ENCODE assay signal across 20 cellular contexts in genomic region chr17:71849783-71850768, GRCh38.
DNase-seq lines count a peak whose midpoint lies in the region; ATAC-seq, FAIRE-seq and TF ChIP-seq lines count a peak whose summit lies in the region.
"Had no signal": no experiment of that assay in that cellular context is flagged by ENCODE, and none has a peak within 500 bp of the region (broad histone marks: within the 10 kb centered on the region; RNA-seq: fewer than 3 reads in every experiment).

No MANE protein-coding gene starts in this region.

- no peak for DNase-seq in HepG2 (ENCODE audit: low spot score)
- DNase-seq in right lobe of liver = no peak
- no peak for DNase-seq in activated naive CD8-positive, alpha-beta T cell treated with anti-CD3 and anti-CD28 coated beads, Interleukin-2, amount 50 U/mL, for 24 hours
- DNase-seq in H7 = no peak
- DNase-seq in chondrocyte (ENCODE audit: low spot score) = no peak
- DNase-seq: activated CD4-positive, alpha-beta T cell treated with anti-CD3 and anti-CD28 coated beads for 4 hours; activated CD8-positive, alpha-beta memory T cell treated with anti-CD3 and anti-CD28 coated beads, Interleukin-2, amount 50 U/mL, for 4 hours; activated naive CD4-positive, alpha-beta T cell treated with anti-CD3 and anti-CD28 coated beads, Interleukin-2, amount 50 U/mL, for 16 hours; heart left ventricle; mesenchymal stem cell; NCI-H69; psoas muscle; stimulated activated naive CD4-positive, alpha-beta T cell treated with Interleukin-2 at 50 U/mL for 16 hours; T1000; transverse colon had no signal

- no peak overlapping the region for H3K4me3 Mint-ChIP-seq in activated naive CD8-positive, alpha-beta T cell treated with anti-CD3 and anti-CD28 coated beads, Interleukin-2, amount 50 U/mL, for 24 hours
- H3K4me3 Mint-ChIP-seq in chondrocyte (ENCODE audit: unreplicated experiment) = no peak overlapping the region

- TF ChIP-seq POLR2A in HepG2 (IDR thresholded peaks at IDR 0.05; ENCODE audit: insufficient read depth in 1 of 2, low read depth in 2 of 2, low read length in 2 of 2) = no peak
- TF ChIP-seq POLR2A in right lobe of liver (IDR thresholded peaks at IDR 0.05) = no peak

- H3K27me3 Mint-ChIP-seq in activated naive CD8-positive, alpha-beta T cell treated with anti-CD3 and anti-CD28 coated beads, Interleukin-2, amount 50 U/mL, for 24 hours = no peaks in the 10 kb centered on the region
- H3K27me3 Mint-ChIP-seq in chondrocyte (ENCODE audit: low read depth) = no peaks in the 10 kb centered on the region

- H3K4me1 ChIP-seq in HepG2 (ENCODE audit: insufficient read depth, low read length) (no peaks in the 10 kb centered on the region), right lobe of liver (peaks cover 0 to 4% (median 0%) of the 10 kb centered on the region in 4 donors)
- H3K4me1 ChIP-seq: BLaER1 treated with 17β-estradiol and CSF1 and Interleukin-3, amounts not matched to agents 10 nM and 100 nM; heart left ventricle; psoas muscle; transverse colon had no signal

- no TSS peak for BruUV-seq in HepG2 (replicated peaks; lab: Mats Ljungman, UMichigan)

- H3K27ac ChIP-seq in HepG2 (ENCODE audit: extremely low read length, insufficient read depth, low read length) = no peak overlapping the region
- no peak overlapping the region for H3K27ac ChIP-seq in right lobe of liver
- H3K27ac ChIP-seq: BLaER1 treated with 17β-estradiol and CSF1 and Interleukin-3, amounts not matched to agents 10 nM and 100 nM; heart left ventricle; psoas muscle; transverse colon had no signal

- H3K4me2 ChIP-seq in HepG2 (ENCODE audit: low read depth, low read length) = no peak overlapping the region
- H3K4me2 ChIP-seq: BLaER1 treated with 17β-estradiol and CSF1 and Interleukin-3, amounts not matched to agents 10 nM and 100 nM had no signal

- no peaks in the 10 kb centered on the region for H4K20me1 ChIP-seq in HepG2 (ENCODE audit: insufficient read depth, low read length)
- H4K20me1 ChIP-seq: BLaER1 treated with 17β-estradiol and CSF1 and Interleukin-3, amounts not matched to agents 10 nM and 100 nM had no signal

- no peak overlapping the region for H2AFZ ChIP-seq in HepG2 (ENCODE audit: low read length)

- no peaks in the 10 kb centered on the region for H3K36me3 ChIP-seq in HepG2 (replicated peaks in 1 of 2; ENCODE audit: control insufficient read depth in 1 of 2, insufficient read depth in 2 of 2, low read length in 2 of 2)
- no peaks in the 10 kb centered on the region for H3K36me3 ChIP-seq in right lobe of liver
- no peaks in the 10 kb centered on the region for H3K36me3 ChIP-seq in H7 (replicated peaks; ENCODE audit: control insufficient read depth, insufficient read depth, low read length)
- H3K36me3 ChIP-seq: BLaER1 treated with 17β-estradiol and CSF1 and Interleukin-3, amounts not matched to agents 10 nM and 100 nM; heart left ventricle; transverse colon had no signal

- WGBS in HepG2 (ENCODE audit: low lambda C conversion rate) = 9% methylated on average over 1 of the region's 1 CpG
- WGBS in right lobe of liver (ENCODE audit: insufficient coverage, low coverage, low lambda C conversion rate, missing lambda C conversion rate) = 38% methylated on average over 1 of the region's 1 CpG

- in situ Hi-C loops in HepG2 (cut with HindIII; ENCODE audit: extremely low pct_ligation_motif_present, low pct_unique_long_range_greater_than_20kb) = no loop called here

- H3K27ac Mint-ChIP-seq in activated naive CD8-positive, alpha-beta T cell treated with anti-CD3 and anti-CD28 coated beads, Interleukin-2, amount 50 U/mL, for 24 hours = no peak overlapping the region
- no peak overlapping the region for H3K27ac Mint-ChIP-seq in chondrocyte (ENCODE audit: unreplicated experiment)

- H3K9ac ChIP-seq in HepG2 (ENCODE audit: insufficient read depth, low read depth, low read length) = no peak overlapping the region
- H3K9ac ChIP-seq: BLaER1 treated with 17β-estradiol and CSF1 and Interleukin-3, amounts not matched to agents 10 nM and 100 nM had no signal

- H3K36me3 Mint-ChIP-seq in activated naive CD8-positive, alpha-beta T cell treated with anti-CD3 and anti-CD28 coated beads, Interleukin-2, amount 50 U/mL, for 24 hours (ENCODE audit: low read depth) = no peaks in the 10 kb centered on the region
- no peaks in the 10 kb centered on the region for H3K36me3 Mint-ChIP-seq in chondrocyte (ENCODE audit: low read depth)

- TF ChIP-seq CTCF in HepG2 (CRISPR knock-in tag; IDR thresholded peaks at IDR 0.05) = no peak
- TF ChIP-seq CTCF in right lobe of liver (IDR thresholded peaks at IDR 0.05) = no peak
- TF ChIP-seq CTCF in chondrocyte (IDR thresholded peaks at IDR 0.05) = no peak

- 0 out of 5 replicates have a peak, but pooled peaks cover 0 to 2% of the 10 kb centered on the region in 2 experiments for H3K27me3 ChIP-seq in HepG2 (ENCODE audit: control insufficient read depth in 1 of 2, insufficient read depth in 2 of 2, low read length in 2 of 2)
- no peaks in the 10 kb centered on the region for H3K27me3 ChIP-seq in right lobe of liver
- no peaks in the 10 kb centered on the region for H3K27me3 ChIP-seq in H7 (ENCODE audit: control insufficient read depth, insufficient read depth, low read length)
- H3K27me3 ChIP-seq: BLaER1 treated with 17β-estradiol and CSF1 and Interleukin-3, amounts not matched to agents 10 nM and 100 nM; transverse colon had no signal

- CTCF ChIA-PET in HepG2 (lab: Yijun Ruan, JAX; ENCODE audit: low intra/inter-chr PET ratio, low total read pairs) = no interaction called here

- TF ChIP-seq RAD21 in HepG2 (CRISPR knock-in tag; IDR thresholded peaks at IDR 0.05) = no peak

- ATAC-seq in HepG2 (no peak), right lobe of liver (no peak), HG02798 (IDR thresholded peaks at IDR 0.05; ENCODE audit: poor library complexity, unreplicated experiment) (peak; percentile 78), HG03442 (IDR thresholded peaks at IDR 0.05; ENCODE audit: unreplicated experiment) (peak; percentile 79), HG02571 (IDR thresholded peaks at IDR 0.05; ENCODE audit: unreplicated experiment) (no peak)
- ATAC-seq in activated naive CD8-positive, alpha-beta T cell treated with anti-CD3 and anti-CD28 coated beads, Interleukin-2, amount 50 U/mL, for 24 hours = no peak
- ATAC-seq: heart left ventricle, K562, psoas muscle had no signal

- H3K79me2 ChIP-seq in HepG2 (ENCODE audit: insufficient read depth, low read length) = no peaks in the 10 kb centered on the region

- POLR2A ChIA-PET in HepG2 (lab: Yijun Ruan, JAX) = no interaction called here

- no peak for FAIRE-seq in HepG2 (lab: Jason Lieb, UNC)
- FAIRE-seq: K562 had no signal

- H3K4me3 ChIP-seq in HepG2 (replicated peaks in 1 of 3; ENCODE audit: insufficient read depth in 1 of 3, low read depth in 2 of 3, low read length in 3 of 3) (no peak overlapping the region), right lobe of liver (no peak overlapping the region), H7 (ENCODE audit: insufficient read depth, low read depth, low read length) (no peak overlapping the region)
- H3K4me3 ChIP-seq: BLaER1 treated with 17β-estradiol and CSF1 and Interleukin-3, amounts not matched to agents 10 nM and 100 nM; heart left ventricle; K562; psoas muscle; transverse colon had no signal

- peaks cover 8% of the 10 kb centered on the region for H3K9me3 Mint-ChIP-seq in activated naive CD8-positive, alpha-beta T cell treated with anti-CD3 and anti-CD28 coated beads, Interleukin-2, amount 50 U/mL, for 24 hours
- H3K9me3 Mint-ChIP-seq in chondrocyte (ENCODE audit: low read depth) = no peaks in the 10 kb centered on the region

- H3K9me3 ChIP-seq in HepG2 (ENCODE audit: low read length) (no peaks in the 10 kb centered on the region), right lobe of liver (no peaks in the 10 kb centered on the region)
- H3K9me3 ChIP-seq: heart left ventricle, psoas muscle, transverse colon had no signal

- TF ChIP-seq EP300 in HepG2 (IDR thresholded peaks at IDR 0.05; ENCODE audit: low read depth in 2 of 2, low read length in 2 of 2) (no peak), HepG2 (CRISPR knock-in tag; IDR thresholded peaks at IDR 0.05; ENCODE audit: borderline replicate concordance) (no peak)

- intact Hi-C loops in HepG2 (cut with micrococcal nuclease; ENCODE audit: unreplicated experiment) = no loop called here
- intact Hi-C loops in right lobe of liver (cut with DNase I) = no loop called here

- H3K4me1 Mint-ChIP-seq in activated naive CD8-positive, alpha-beta T cell treated with anti-CD3 and anti-CD28 coated beads, Interleukin-2, amount 50 U/mL, for 24 hours = no peaks in the 10 kb centered on the region
- no peaks in the 10 kb centered on the region for H3K4me1 Mint-ChIP-seq in chondrocyte (ENCODE audit: low read depth)

TF ChIP-seq in HepG2, 621 proteins besides CTCF, POLR2A, EP300 and RAD21:
- TF ChIP-seq ZNF251 (CRISPR knock-in tag; IDR thresholded peaks at IDR 0.05) = no peak
- TF ChIP-seq MAFK (conservative IDR thresholded peaks at IDR 0.05 in 1 of 2, IDR thresholded peaks at IDR 0.05 in 1 of 2; ENCODE audit: low read length in 2 of 2) = peak in 1 of 2 experiments; percentile 62; a peak in 2 of 4 replicates
- peak; percentile 51 for TF ChIP-seq MAFF (IDR thresholded peaks at IDR 0.05; ENCODE audit: low read depth, low read length)
- TF ChIP-seq NCOR1 (IDR thresholded peaks at IDR 0.05; ENCODE audit: borderline replicate concordance, low read length) = no peak
- no peak for TF ChIP-seq ZFYVE20 (CRISPR knock-in tag; IDR thresholded peaks at IDR 0.05; ENCODE audit: borderline replicate concordance, low read depth)
- no peak for TF ChIP-seq ZNF180 (CRISPR knock-in tag; IDR thresholded peaks at IDR 0.05; ENCODE audit: borderline replicate concordance, low read depth)
- no peak for TF ChIP-seq KAT2B (IDR thresholded peaks at IDR 0.05; ENCODE audit: borderline replicate concordance, low read depth, low read length)

Comparison
In these comparisons a context has a peak if more than half of its experiments do, and no peak if none do; other contexts are left out.
1. ATAC-seq: peak in HG02798 (single experiment) and HG03442 (single experiment); none in HepG2 (single experiment), right lobe of liver (0 of 4), HG02571 (single experiment) and activated naive CD8-positive, alpha-beta T cell treated with anti-CD3 and anti-CD28 coated beads, Interleukin-2, amount 50 U/mL, for 24 hours (single experiment).